Comparison of ENCODE assay signal across 31 cellular contexts in the genomic region with DNA sequence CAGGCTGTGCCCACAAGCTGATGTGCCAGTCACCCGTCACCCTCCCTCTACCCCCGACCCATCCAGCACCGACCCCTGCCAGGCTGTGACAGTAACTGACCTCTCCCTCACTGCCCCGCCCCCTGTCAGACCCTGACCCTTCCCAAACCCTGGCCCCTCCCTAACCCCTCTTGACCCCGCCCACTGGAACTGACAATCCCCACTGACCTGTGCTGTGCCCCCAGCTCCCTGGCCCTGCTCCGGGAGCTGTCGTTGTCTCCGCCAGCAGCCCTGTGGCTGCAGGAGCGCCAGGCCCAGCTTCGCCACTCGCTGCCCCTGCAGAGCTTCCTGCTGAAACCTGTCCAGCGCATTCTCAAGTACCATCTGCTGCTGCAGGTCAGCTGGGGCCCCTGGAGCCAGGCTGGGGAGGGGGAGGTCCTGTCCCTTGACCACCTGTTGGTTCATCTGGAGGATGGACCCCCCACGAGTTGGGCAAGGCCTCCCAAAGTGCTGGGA. TPM values are rescaled to one million over a fixed set of nuclear protein-coding genes. Genes with fewer than 3 reads are reported as not detected.
DNase-seq lines count a peak whose midpoint lies in the region; ATAC-seq and TF ChIP-seq lines count a peak whose summit lies in the region.
"Had no signal": no experiment of that assay in that cellular context is flagged by ENCODE, and none has a peak within 500 bp of the region (broad histone marks: within the 10 kb centered on the region; RNA-seq: fewer than 3 reads in every experiment).

No MANE protein-coding gene starts in this region.

- peaks cover 6% of the 10 kb centered on the region for H3K36me3 Mint-ChIP-seq in activated T-cell treated with anti-CD3 and anti-CD28 coated beads, Interleukin-2, amount 50 U/mL, for 4 hours (ENCODE audit: insufficient read depth)
- H3K36me3 Mint-ChIP-seq: natural killer cell had no signal

- H3K4me2 ChIP-seq in osteoblast (ENCODE audit: insufficient read depth, low read length) = no peak overlapping the region
- H3K4me2 ChIP-seq: SK-N-SH had no signal

- H3K79me2 ChIP-seq in osteoblast (ENCODE audit: insufficient read depth, low read length) = peaks cover 42% of the 10 kb centered on the region

- no peaks in the 10 kb centered on the region for H3K9me3 Mint-ChIP-seq in activated T-cell treated with anti-CD3 and anti-CD28 coated beads, Interleukin-2, amount 50 U/mL, for 4 hours
- H3K9me3 Mint-ChIP-seq: activated naive CD8-positive, alpha-beta T cell treated with anti-CD3 and anti-CD28 coated beads, Interleukin-2, amount 50 U/mL, for 24 hours; natural killer cell; stimulated activated memory B cell treated with anti-CD40 and anti-IgM and Interleukin-4, amounts not matched to agents 10 μg/mL and 1 μg/mL and 100 μg/mL, for 72 hours had no signal

- H3K27me3 ChIP-seq in H7 (ENCODE audit: control insufficient read depth, insufficient read depth, low read length) (no peaks in the 10 kb centered on the region), osteoblast (ENCODE audit: insufficient read depth, low read length) (no peaks in the 10 kb centered on the region), BE2C (no peaks in the 10 kb centered on the region)
- H3K27me3 ChIP-seq: body of pancreas, pancreas, upper lobe of right lung had no signal

- H3K4me1 ChIP-seq in osteoblast (ENCODE audit: insufficient read depth, low read length) (peaks cover 13% of the 10 kb centered on the region), BE2C (peaks cover 3% of the 10 kb centered on the region)

- H3K9me3 ChIP-seq in osteoblast (ENCODE audit: low read depth, low read length) (no peaks in the 10 kb centered on the region), BE2C (no peaks in the 10 kb centered on the region)
- H3K9me3 ChIP-seq: body of pancreas, pancreas, SK-N-SH, upper lobe of right lung had no signal

- ATAC-seq in activated T-cell treated with anti-CD3 and anti-CD28 coated beads, Interleukin-2, amount 50 U/mL, for 4 hours = no peak
- ATAC-seq: activated naive CD8-positive, alpha-beta T cell treated with anti-CD3 and anti-CD28 coated beads, Interleukin-2, amount 50 U/mL, for 24 hours; body of pancreas; HepG2; natural killer cell; pancreas; stimulated activated memory B cell treated with anti-CD40 and anti-IgM and Interleukin-4, amounts not matched to agents 10 μg/mL and 1 μg/mL and 100 μg/mL, for 72 hours; upper lobe of right lung had no signal

- no peak overlapping the region for H3K27ac ChIP-seq in osteoblast (ENCODE audit: low read depth, low read length)
- H3K27ac ChIP-seq: body of pancreas, C4-2B, pancreas, upper lobe of right lung had no signal

- no peak overlapping the region for H2AFZ ChIP-seq in osteoblast (ENCODE audit: low read length)

- DNase-seq in activated CD8-positive, alpha-beta memory T cell treated with anti-CD3 and anti-CD28 coated beads, Interleukin-2, amount 50 U/mL, for 48 hours = peak; percentile 51
- DNase-seq in activated CD8-positive, alpha-beta memory T cell treated with anti-CD3 and anti-CD28 coated beads, Interleukin-2, amount 50 U/mL, for 4 hours = no peak
- DNase-seq in H7 (peak; percentile 86), cerebellum (ENCODE audit: low spot score) (peak; percentile 44), osteoblast (ENCODE audit: insufficient read length, low spot score, missing footprints) (peak; percentile 45), BE2C (no peak), mesenteric fat pad (ENCODE audit: low spot score) (no peak)
- DNase-seq in activated T-cell treated with anti-CD3 and anti-CD28 coated beads, Interleukin-2, amount 50 U/mL, for 4 hours = no peak
- DNase-seq: activated CD4-positive, alpha-beta T cell treated with anti-CD3 and anti-CD28 coated beads for 1 hour; activated gamma-delta T cell; activated naive CD8-positive, alpha-beta T cell treated with anti-CD3 and anti-CD28 coated beads, Interleukin-2, amount 50 U/mL, for 24 hours; activated T-cell treated with anti-CD3 and anti-CD28 coated beads, Interleukin-2, amount 50 U/mL, for 1 hour; body of pancreas; EL; GOT3; islet precursor cell; Kasumi-1; midbrain; natural killer cell; NCI-H1694 treated with DMSO at 0.1 percent for 48 hours; NCI-H2171 treated with DMSO at 0.1 percent for 48 hours; NCI-H526 treated with DMSO at 0.1 percent for 48 hours; RPMI8226; SK-N-SH; stimulated activated CD4-positive, alpha-beta T cell treated with anti-CD3 and anti-CD28 coated beads, Interleukin-4, amount 100 ng/mL, for 4 hours; T-helper 2 cell; upper lobe of right lung had no signal

- TF ChIP-seq CTCF in osteoblast (IDR thresholded peaks at IDR 0.05; ENCODE audit: extremely low read depth, low read depth, low read length) = no peak
- TF ChIP-seq CTCF in BE2C (IDR thresholded peaks at IDR 0.05; ENCODE audit: low read depth, low read length) = no peak

- H3K4me3 Mint-ChIP-seq in activated T-cell treated with anti-CD3 and anti-CD28 coated beads, Interleukin-2, amount 50 U/mL, for 4 hours = no peak overlapping the region
- H3K4me3 Mint-ChIP-seq: activated naive CD8-positive, alpha-beta T cell treated with anti-CD3 and anti-CD28 coated beads, Interleukin-2, amount 50 U/mL, for 24 hours; stimulated activated memory B cell treated with anti-CD40 and anti-IgM and Interleukin-4, amounts not matched to agents 10 μg/mL and 1 μg/mL and 100 μg/mL, for 72 hours had no signal

- H3K27me3 Mint-ChIP-seq in activated T-cell treated with anti-CD3 and anti-CD28 coated beads, Interleukin-2, amount 50 U/mL, for 4 hours (ENCODE audit: low read depth) = no peaks in the 10 kb centered on the region
- H3K27me3 Mint-ChIP-seq: stimulated activated memory B cell treated with anti-CD40 and anti-IgM and Interleukin-4, amounts not matched to agents 10 μg/mL and 1 μg/mL and 100 μg/mL, for 72 hours had no signal

- H3K4me3 ChIP-seq in H7 (ENCODE audit: insufficient read depth, low read depth, low read length) (no peak overlapping the region), osteoblast (ENCODE audit: insufficient read depth, low read length) (no peak overlapping the region), BE2C (ENCODE audit: low read depth, low read length) (no peak overlapping the region)
- H3K4me3 ChIP-seq: body of pancreas, pancreas, upper lobe of right lung had no signal

- H3K4me1 Mint-ChIP-seq in activated T-cell treated with anti-CD3 and anti-CD28 coated beads, Interleukin-2, amount 50 U/mL, for 4 hours (ENCODE audit: low read depth) = peaks cover 13% of the 10 kb centered on the region

- peaks cover 18% of the 10 kb centered on the region for H4K20me1 ChIP-seq in osteoblast (ENCODE audit: insufficient read depth, low read length)

- H3K36me3 ChIP-seq in H7 (replicated peaks; ENCODE audit: control insufficient read depth, insufficient read depth, low read length) = peaks cover 24% of the 10 kb centered on the region
- H3K36me3 ChIP-seq in osteoblast (ENCODE audit: insufficient read depth, low read length) = peaks cover 34% of the 10 kb centered on the region
- peaks cover 10% of the 10 kb centered on the region for H3K36me3 ChIP-seq in BE2C
- H3K36me3 ChIP-seq: pancreas had no signal

RNA-seq across cellular contexts. Expression of a gene that starts 4.2 kb away (rescaled TPM):
- 34.2 and 90.9 TPM in 2 replicates for total RNA-seq in H7 (2014; rRNA removed; shearing (Covaris generic))
- total RNA-seq in cerebellum (20.9 TPM), osteoblast (21.4 and 21.5 TPM in 2 replicates), mesenteric fat pad (56.4 TPM)
- 35.9 TPM for polyA plus RNA-seq in BE2C (2012; ENCODE audit: insufficient read depth, insufficient read length, low read depth)
- 10 to 100 TPM; 22.0 to 23.7 (median 22.0) TPM for total RNA-seq in activated T-cell treated with anti-CD3 and anti-CD28 coated beads, Interleukin-2, amount 50 U/mL, for 4 hours

RNA-seq across cellular contexts. Expression of a gene that starts 10.0 kb away (rescaled TPM):
- total RNA-seq in H7 (2014; rRNA removed; shearing (Covaris generic)) = 2.2 and 6.4 TPM in 2 replicates
- total RNA-seq in cerebellum (1.9 TPM), osteoblast (6.2 and 6.5 TPM in 2 replicates), mesenteric fat pad (1,383 TPM)
- 16.7 TPM for polyA plus RNA-seq in BE2C (2012; ENCODE audit: insufficient read depth, insufficient read length, low read depth)
- total RNA-seq in activated T-cell treated with anti-CD3 and anti-CD28 coated beads, Interleukin-2, amount 50 U/mL, for 4 hours = 10 to 100 TPM; 39.5 to 50.8 (median 43.7) TPM

RNA-seq across cellular contexts. Expression of a gene that starts 19.1 kb away (rescaled TPM):
- total RNA-seq in H7 (2014; rRNA removed; shearing (Covaris generic)) = 42.4 and 55.8 TPM in 2 replicates
- total RNA-seq in cerebellum (48.1 TPM), osteoblast (44.9 and 56.0 TPM in 2 replicates), mesenteric fat pad (1,454 TPM)
- polyA plus RNA-seq in BE2C (2012; ENCODE audit: insufficient read depth, insufficient read length, low read depth) = 3,669 TPM
- 1,000 to 10,000 TPM; 3,250 to 3,505 (median 3,474) TPM for total RNA-seq in activated T-cell treated with anti-CD3 and anti-CD28 coated beads, Interleukin-2, amount 50 U/mL, for 4 hours

RNA-seq across cellular contexts. Expression of a gene that starts 25.5 kb away (rescaled TPM):
- 38.2 and 41.6 TPM in 2 replicates for total RNA-seq in H7 (2014; rRNA removed; shearing (Covaris generic))
- 14.1 TPM for total RNA-seq in cerebellum
- total RNA-seq in osteoblast = 19.9 and 23.0 TPM in 2 replicates
- 101 TPM for polyA plus RNA-seq in BE2C (2012; ENCODE audit: insufficient read depth, insufficient read length, low read depth)
- total RNA-seq in activated T-cell treated with anti-CD3 and anti-CD28 coated beads, Interleukin-2, amount 50 U/mL, for 4 hours = 10 to 100 TPM; 39.5 to 43.1 (median 39.7) TPM
- total RNA-seq in mesenteric fat pad = 34.1 TPM

RNA-seq across cellular contexts. Expression of a gene that starts 25.8 kb away (rescaled TPM):
- 20.7 and 21.6 TPM in 2 replicates for total RNA-seq in H7 (2014; rRNA removed; shearing (Covaris generic))
- total RNA-seq in cerebellum (18.6 TPM), osteoblast (29.3 and 29.8 TPM in 2 replicates), mesenteric fat pad (29.7 TPM)
- polyA plus RNA-seq in BE2C (2012; ENCODE audit: insufficient read depth, insufficient read length, low read depth) = 130 TPM
- total RNA-seq in activated T-cell treated with anti-CD3 and anti-CD28 coated beads, Interleukin-2, amount 50 U/mL, for 4 hours = 10 to 100 TPM; 48.0 to 50.8 (median 50.2) TPM

Comparison
In these comparisons a context has a peak if more than half of its experiments do, and no peak if none do; other contexts are left out.
1. DNase-seq: peak in activated CD8-positive, alpha-beta memory T cell treated with anti-CD3 and anti-CD28 coated beads, Interleukin-2, amount 50 U/mL, for 48 hours (single experiment), H7 (single experiment), cerebellum (single experiment) and osteoblast (single experiment); none in activated CD8-positive, alpha-beta memory T cell treated with anti-CD3 and anti-CD28 coated beads, Interleukin-2, amount 50 U/mL, for 4 hours (single experiment), BE2C (single experiment), activated T-cell treated with anti-CD3 and anti-CD28 coated beads, Interleukin-2, amount 50 U/mL, for 4 hours (single experiment) and mesenteric fat pad (single experiment).
2. RNA of a gene that starts 10.0 kb away (total RNA-seq): 1,383 TPM in mesenteric fat pad (single experiment); 39.5 to 50.8 TPM in activated T-cell treated with anti-CD3 and anti-CD28 coated beads, Interleukin-2, amount 50 U/mL, for 4 hours, 6.2 to 6.5 TPM in osteoblast, 2.2 to 6.4 TPM in H7 and 1.9 TPM in cerebellum (single experiment); every median in the first group is over 10 times any median in the second.
3. RNA of a gene that starts 19.1 kb away (total RNA-seq): 3,250 to 3,505 TPM in activated T-cell treated with anti-CD3 and anti-CD28 coated beads, Interleukin-2, amount 50 U/mL, for 4 hours and 1,454 TPM in mesenteric fat pad (single experiment); 42.4 to 55.8 TPM in H7, 48.1 TPM in cerebellum (single experiment) and 44.9 to 56.0 TPM in osteoblast; every median in the first group is over 10 times any median in the second.